28 cellular contexts compared by ENCODE assay signal in the genomic region with DNA sequence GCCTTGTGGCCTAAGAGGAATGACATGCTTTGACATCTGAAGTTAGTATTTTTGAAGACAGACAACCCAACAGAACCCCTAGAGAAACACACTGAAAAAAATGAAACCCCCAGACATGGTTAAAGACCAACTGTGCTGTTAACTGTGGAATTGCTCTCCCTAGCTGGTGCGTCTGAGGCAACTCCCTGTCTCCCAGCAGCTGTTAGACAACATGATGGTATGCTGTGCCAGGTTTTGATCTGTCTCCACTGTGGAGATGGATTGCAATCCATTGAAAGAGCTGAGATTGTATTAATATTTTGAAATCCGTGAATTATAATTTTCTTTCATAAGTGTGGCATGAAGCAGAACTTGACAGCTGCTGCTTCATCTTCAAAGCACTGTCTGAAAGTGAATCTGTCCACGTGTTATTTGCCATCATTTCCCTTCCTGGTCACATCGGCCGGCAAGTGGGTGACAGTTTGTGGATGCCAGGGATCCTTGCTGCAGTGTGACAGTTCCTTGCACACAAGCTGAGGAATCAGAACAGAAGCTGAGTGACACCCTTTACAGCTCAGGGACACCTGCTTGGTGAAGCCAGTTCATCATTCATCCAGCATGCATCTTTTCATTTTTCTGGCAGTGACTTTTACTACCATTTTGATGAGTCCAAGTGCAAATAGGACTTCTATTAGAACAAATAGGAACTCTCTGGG.
"Had no signal": no experiment of that assay in that cellular context is flagged by ENCODE, and none has a peak within 500 bp of the region (broad histone marks: within the 10 kb centered on the region; RNA-seq: fewer than 3 reads in every experiment).

No MANE protein-coding gene starts in this region.

- H3K36me3 Mint-ChIP-seq: activated CD8-positive, alpha-beta memory T cell treated with anti-CD3 and anti-CD28 coated beads, Interleukin-2, amount 10 ng/mL, durations not matched to agents 7 days and 5 days; activated naive CD4-positive, alpha-beta T cell treated with anti-CD3 and anti-CD28 coated beads, Interleukin-2, amount 50 U/mL, for 24 hours; natural killer cell; stimulated activated naive B cell treated with anti-CD40 and anti-IgM and Interleukin-4, amounts not matched to agents 10 μg/mL and 1 μg/mL and 100 μg/mL, for 72 hours had no signal

- H3K4me1 Mint-ChIP-seq: activated B cell treated with CpG ODN at 0.5 μM for 24 hours; activated CD4-positive, alpha-beta T cell treated with anti-CD3 and anti-CD28 coated beads for 36 hours; activated naive CD4-positive, alpha-beta T cell treated with anti-CD3 and anti-CD28 coated beads, Interleukin-2, amount 50 U/mL, for 24 hours; activated naive CD8-positive, alpha-beta T cell treated with anti-CD3 and anti-CD28 coated beads, Interleukin-2, amount 50 U/mL, for 24 hours; central memory CD8-positive, alpha-beta T cell; natural killer cell; stimulated activated naive B cell treated with anti-CD40 and anti-IgM and Interleukin-4, amounts not matched to agents 10 μg/mL and 1 μg/mL and 100 μg/mL, for 72 hours had no signal

- DNase-seq: activated B cell treated with CpG ODN at 0.5 μM for 24 hours; activated CD4-positive, alpha-beta T cell treated with anti-CD3 and anti-CD28 coated beads for 36 hours; activated CD8-positive, alpha-beta memory T cell treated with anti-CD3 and anti-CD28 coated beads, Interleukin-2, amount 10 ng/mL, durations not matched to agents 7 days and 5 days; activated CD8-positive, alpha-beta T cell treated with anti-CD3 and anti-CD28 coated beads, Interleukin-2, amount 10 ng/mL, durations not matched to agents 7 days and 5 days; activated naive CD8-positive, alpha-beta T cell treated with anti-CD3 and anti-CD28 coated beads, Interleukin-2, amount 50 U/mL, for 24 hours; activated T-cell treated with anti-CD3 and anti-CD28 coated beads, Interleukin-2, amount 50 U/mL, for 48 hours; amygdala; effector CD4-positive, alpha-beta T cell; foreskin melanocyte; islet precursor cell; left ventricle myocardium inferior; natural killer cell; retina; sigmoid colon; stimulated activated CD4-positive, alpha-beta T cell treated with anti-CD3 and anti-CD28 coated beads, Interleukin-15, amount 100 ng/mL, for 24 hours; stimulated activated CD4-positive, alpha-beta T cell treated with anti-CD3 and anti-CD28 coated beads, Interleukin-2, amount 100 ng/mL, for 24 hours; stimulated activated naive B cell treated with anti-CD40 and anti-IgM and Interleukin-4, amounts not matched to agents 10 μg/mL and 1 μg/mL and 100 μg/mL, for 72 hours; stomach; SW 1271; T-helper 9 cell; thyroid gland; upper lobe of left lung had no signal

- H3K27ac Mint-ChIP-seq: activated B cell treated with CpG ODN at 0.5 μM for 24 hours; activated CD4-positive, alpha-beta T cell treated with anti-CD3 and anti-CD28 coated beads for 36 hours; activated CD8-positive, alpha-beta memory T cell treated with anti-CD3 and anti-CD28 coated beads, Interleukin-2, amount 10 ng/mL, durations not matched to agents 7 days and 5 days; activated CD8-positive, alpha-beta T cell treated with anti-CD3 and anti-CD28 coated beads, Interleukin-2, amount 10 ng/mL, durations not matched to agents 7 days and 5 days; activated naive CD4-positive, alpha-beta T cell treated with anti-CD3 and anti-CD28 coated beads, Interleukin-2, amount 50 U/mL, for 24 hours; activated naive CD8-positive, alpha-beta T cell treated with anti-CD3 and anti-CD28 coated beads, Interleukin-2, amount 50 U/mL, for 24 hours; activated T-helper 2 cell treated with anti-CD3 and anti-CD28 coated beads, Interferon-gamma antibody, Interleukin-2, Interleukin-4, amounts not matched to agents 10 μg/mL and 5 μg/mL and 100 μg/mL, durations not matched to agents 14 hours and 24 hours and 36 hours; dendritic cell treated with granulocyte-macrophage colony-stimulating factor and Interleukin-4, amounts not matched to agents 40 ng/mL and 50 ng/mL, for 4 days; natural killer cell; progenitor cell of endocrine pancreas; stimulated activated naive B cell treated with anti-CD40 and anti-IgM and Interleukin-4, amounts not matched to agents 10 μg/mL and 1 μg/mL and 100 μg/mL, for 72 hours; T-helper 1 cell treated with Interleukin-12 subunit alpha and Interleukin-12 subunit beta and Interleukin-4 antibody, amounts not matched to agents 30 μg/mL and 1 μg/mL, for 36 hours had no signal

- H3K27me3 Mint-ChIP-seq: activated naive CD4-positive, alpha-beta T cell treated with anti-CD3 and anti-CD28 coated beads, Interleukin-2, amount 50 U/mL, for 24 hours; dendritic cell treated with granulocyte-macrophage colony-stimulating factor and Interleukin-4, amounts not matched to agents 40 ng/mL and 50 ng/mL, for 4 days; progenitor cell of endocrine pancreas had no signal

- H3K4me3 Mint-ChIP-seq: activated B cell treated with CpG ODN at 0.5 μM for 24 hours; activated CD4-positive, alpha-beta T cell treated with anti-CD3 and anti-CD28 coated beads for 36 hours; activated CD8-positive, alpha-beta memory T cell treated with anti-CD3 and anti-CD28 coated beads, Interleukin-2, amount 10 ng/mL, durations not matched to agents 7 days and 5 days; activated CD8-positive, alpha-beta T cell treated with anti-CD3 and anti-CD28 coated beads, Interleukin-2, amount 10 ng/mL, durations not matched to agents 7 days and 5 days; activated naive CD4-positive, alpha-beta T cell treated with anti-CD3 and anti-CD28 coated beads, Interleukin-2, amount 50 U/mL, for 24 hours; activated naive CD8-positive, alpha-beta T cell treated with anti-CD3 and anti-CD28 coated beads, Interleukin-2, amount 50 U/mL, for 24 hours; central memory CD8-positive, alpha-beta T cell; dendritic cell treated with granulocyte-macrophage colony-stimulating factor and Interleukin-4, amounts not matched to agents 40 ng/mL and 50 ng/mL, for 4 days; natural killer cell; stimulated activated naive B cell treated with anti-CD40 and anti-IgM and Interleukin-4, amounts not matched to agents 10 μg/mL and 1 μg/mL and 100 μg/mL, for 72 hours; T-helper 1 cell treated with Interleukin-12 subunit alpha and Interleukin-12 subunit beta and Interleukin-4 antibody, amounts not matched to agents 30 μg/mL and 1 μg/mL, for 36 hours had no signal

- ATAC-seq: activated CD4-positive, alpha-beta T cell treated with anti-CD3 and anti-CD28 coated beads for 36 hours; activated CD8-positive, alpha-beta memory T cell treated with anti-CD3 and anti-CD28 coated beads, Interleukin-2, amount 10 ng/mL, durations not matched to agents 7 days and 5 days; activated CD8-positive, alpha-beta T cell treated with anti-CD3 and anti-CD28 coated beads, Interleukin-2, amount 10 ng/mL, durations not matched to agents 7 days and 5 days; activated naive CD8-positive, alpha-beta T cell treated with anti-CD3 and anti-CD28 coated beads, Interleukin-2, amount 50 U/mL, for 24 hours; natural killer cell; stimulated activated naive B cell treated with anti-CD40 and anti-IgM and Interleukin-4, amounts not matched to agents 10 μg/mL and 1 μg/mL and 100 μg/mL, for 72 hours had no signal

- H3K9me3 Mint-ChIP-seq: activated B cell treated with CpG ODN at 0.5 μM for 24 hours; activated naive CD4-positive, alpha-beta T cell treated with anti-CD3 and anti-CD28 coated beads, Interleukin-2, amount 50 U/mL, for 24 hours; activated naive CD8-positive, alpha-beta T cell treated with anti-CD3 and anti-CD28 coated beads, Interleukin-2, amount 50 U/mL, for 24 hours; activated T-helper 2 cell treated with anti-CD3 and anti-CD28 coated beads, Interferon-gamma antibody, Interleukin-2, Interleukin-4, amounts not matched to agents 10 μg/mL and 5 μg/mL and 100 μg/mL, durations not matched to agents 14 hours and 24 hours and 36 hours; central memory CD8-positive, alpha-beta T cell; dendritic cell treated with granulocyte-macrophage colony-stimulating factor and Interleukin-4, amounts not matched to agents 40 ng/mL and 50 ng/mL, for 4 days; natural killer cell; stimulated activated naive B cell treated with anti-CD40 and anti-IgM and Interleukin-4, amounts not matched to agents 10 μg/mL and 1 μg/mL and 100 μg/mL, for 72 hours; T-helper 1 cell treated with Interleukin-12 subunit alpha and Interleukin-12 subunit beta and Interleukin-4 antibody, amounts not matched to agents 30 μg/mL and 1 μg/mL, for 36 hours had no signal
